ENCODE assay signal across 1 cellular context in genomic region chr3:141127344-141128125, GRCh38.
TF ChIP-seq lines count a peak whose summit lies in the region.

No MANE protein-coding gene starts in this region.

TF ChIP-seq in H1, 55 proteins besides CTCF, POLR2A, EP300 and RAD21 (continued from another document):
- TF ChIP-seq ATF2 (IDR thresholded peaks at IDR 0.05; ENCODE audit: low read length), result no peak
- TF ChIP-seq CHD2 (IDR thresholded peaks at IDR 0.05; ENCODE audit: low read length), result no peak
- no peak for TF ChIP-seq ASH2L (IDR thresholded peaks at IDR 0.05; ENCODE audit: low read length)
- TF ChIP-seq SIRT6 (IDR thresholded peaks at IDR 0.05; ENCODE audit: low read length), result no peak
- no peak for TF ChIP-seq JUND (IDR thresholded peaks at IDR 0.05; ENCODE audit: low read length)
- TF ChIP-seq NANOG (IDR thresholded peaks at IDR 0.05; ENCODE audit: insufficient read depth, low read depth, low read length, poor library complexity, severe bottlenecking), result no peak
- no peak for TF ChIP-seq TAF1 (IDR thresholded peaks at IDR 0.05; ENCODE audit: low read depth, low read length)
- TF ChIP-seq HDAC6 (IDR thresholded peaks at IDR 0.05; ENCODE audit: low read depth, low read length), result no peak
TF ChIP-seq in H1: peak in this region for 0.
